36 cellular contexts compared by ENCODE assay signal in genomic region chr9:2608276-2608675, GRCh38.
"Had no signal": no experiment of that assay in that cellular context is flagged by ENCODE, and none has a peak within 500 bp of the region (broad histone marks: within the 10 kb centered on the region; RNA-seq: fewer than 3 reads in every experiment).

No MANE protein-coding gene starts in this region.

- H3K4me1 Mint-ChIP-seq: activated CD4-positive, alpha-beta memory T cell treated with anti-CD3 and anti-CD28 coated beads, Interleukin-2, amount 10 ng/mL, durations not matched to agents 7 days and 5 days; activated CD4-positive, alpha-beta T cell treated with anti-CD3 and anti-CD28 coated beads for 36 hours; activated CD4-positive, alpha-beta T cell treated with anti-CD3 and anti-CD28 coated beads, Interleukin-2, amount 10 ng/mL, durations not matched to agents 7 days and 5 days; activated CD8-positive, alpha-beta memory T cell treated with anti-CD3 and anti-CD28 coated beads, Interleukin-2, amount 10 ng/mL, durations not matched to agents 7 days and 5 days; activated naive CD4-positive, alpha-beta T cell treated with anti-CD3 and anti-CD28 coated beads, Interleukin-2, amount 10 ng/mL, durations not matched to agents 7 days and 5 days; activated naive CD4-positive, alpha-beta T cell treated with anti-CD3 and anti-CD28 coated beads, Interleukin-2, amount 50 U/mL, for 24 hours had no signal

- DNase-seq: activated CD4-positive, alpha-beta memory T cell treated with anti-CD3 and anti-CD28 coated beads, Interleukin-2, amount 10 ng/mL, durations not matched to agents 7 days and 5 days; activated CD4-positive, alpha-beta T cell treated with anti-CD3 and anti-CD28 coated beads for 1 hour; activated CD4-positive, alpha-beta T cell treated with anti-CD3 and anti-CD28 coated beads for 36 hours; activated CD4-positive, alpha-beta T cell treated with anti-CD3 and anti-CD28 coated beads for 48 hours; activated CD4-positive, alpha-beta T cell treated with anti-CD3 and anti-CD28 coated beads, Interleukin-2, amount 10 ng/mL, durations not matched to agents 7 days and 5 days; activated CD4-positive, alpha-beta T cell treated with anti-CD3 and anti-CD28 coated beads, Interleukin-2, amount 50 U/mL, for 48 hours; activated CD4-positive, CD25-positive, alpha-beta regulatory T cell; activated CD8-positive, alpha-beta memory T cell treated with anti-CD3 and anti-CD28 coated beads for 24 hours; activated CD8-positive, alpha-beta memory T cell treated with anti-CD3 and anti-CD28 coated beads, Interleukin-2, amount 10 ng/mL, durations not matched to agents 7 days and 5 days; activated CD8-positive, alpha-beta memory T cell treated with anti-CD3 and anti-CD28 coated beads, Interleukin-2, amount 50 U/mL, for 48 hours; activated CD8-positive, alpha-beta T cell treated with anti-CD3 and anti-CD28 coated beads, Interleukin-2, amount 10 ng/mL, durations not matched to agents 7 days and 5 days; activated effector memory CD4-positive, alpha-beta T cell treated with Interleukin-2 at 50 U/mL for 16 hours; activated gamma-delta T cell; activated naive CD4-positive, alpha-beta T cell treated with anti-CD3 and anti-CD28 coated beads, Interleukin-2, amount 10 ng/mL, durations not matched to agents 7 days and 5 days; activated naive CD4-positive, alpha-beta T cell treated with Interleukin-2 at 50 U/mL for 16 hours; activated naive CD8-positive, alpha-beta T cell treated with anti-CD3 and anti-CD28 coated beads, Interleukin-2, amount 10 ng/mL, durations not matched to agents 7 days and 5 days; activated naive CD8-positive, alpha-beta T cell treated with anti-CD3 and anti-CD28 coated beads, Interleukin-2, amount 50 U/mL, for 24 hours; activated T-cell treated with anti-CD3 and anti-CD28 coated beads, Interleukin-2, amount 50 U/mL, for 24 hours; activated T-cell treated with anti-CD3 and anti-CD28 coated beads, Interleukin-2, amount 50 U/mL, for 48 hours; amygdala; anterior cingulate cortex; central memory CD4-positive, alpha-beta T cell; T-helper 1 cell; T-helper 2 cell; T-helper 9 cell; WERI-Rb-1 had no signal

- H3K4me1 ChIP-seq: ascending aorta had no signal

- H3K4me3 ChIP-seq: ascending aorta, cardiac muscle cell had no signal

- H3K9me3 Mint-ChIP-seq: activated CD4-positive, alpha-beta memory T cell treated with anti-CD3 and anti-CD28 coated beads, Interleukin-2, amount 10 ng/mL, durations not matched to agents 7 days and 5 days; activated CD4-positive, alpha-beta T cell treated with anti-CD3 and anti-CD28 coated beads, Interleukin-2, amount 10 ng/mL, durations not matched to agents 7 days and 5 days; activated naive CD4-positive, alpha-beta T cell treated with anti-CD3 and anti-CD28 coated beads, Interleukin-2, amount 10 ng/mL, durations not matched to agents 7 days and 5 days; activated naive CD4-positive, alpha-beta T cell treated with anti-CD3 and anti-CD28 coated beads, Interleukin-2, amount 50 U/mL, for 24 hours; activated naive CD8-positive, alpha-beta T cell treated with anti-CD3 and anti-CD28 coated beads, Interleukin-2, amount 10 ng/mL, durations not matched to agents 7 days and 5 days; activated naive CD8-positive, alpha-beta T cell treated with anti-CD3 and anti-CD28 coated beads, Interleukin-2, amount 50 U/mL, for 24 hours; activated T-cell treated with anti-CD3 and anti-CD28 coated beads, Interleukin-2, amount 50 U/mL, for 24 hours; activated T-helper 2 cell treated with anti-CD3 and anti-CD28 coated beads, Interferon-gamma antibody, Interleukin-2, Interleukin-4, amounts not matched to agents 10 μg/mL and 5 μg/mL and 100 μg/mL, durations not matched to agents 14 hours and 24 hours and 36 hours; brain; T-helper 1 cell treated with Interleukin-12 subunit alpha and Interleukin-12 subunit beta and Interleukin-4 antibody, amounts not matched to agents 30 μg/mL and 1 μg/mL, for 36 hours; T-helper 2 cell treated with Interferon-gamma antibody and Interleukin-4, amounts not matched to agents 5 μg/mL and 100 μg/mL, for 36 hours had no signal

- H3K27me3 ChIP-seq: ascending aorta, cardiac muscle cell had no signal

- H3K36me3 Mint-ChIP-seq: activated CD8-positive, alpha-beta memory T cell treated with anti-CD3 and anti-CD28 coated beads, Interleukin-2, amount 10 ng/mL, durations not matched to agents 7 days and 5 days; activated naive CD4-positive, alpha-beta T cell treated with anti-CD3 and anti-CD28 coated beads, Interleukin-2, amount 10 ng/mL, durations not matched to agents 7 days and 5 days; activated naive CD4-positive, alpha-beta T cell treated with anti-CD3 and anti-CD28 coated beads, Interleukin-2, amount 50 U/mL, for 24 hours; activated naive CD8-positive, alpha-beta T cell; activated naive CD8-positive, alpha-beta T cell treated with anti-CD3 and anti-CD28 coated beads, Interleukin-2, amount 10 ng/mL, durations not matched to agents 7 days and 5 days; brain; WTC11 had no signal

- ATAC-seq: activated CD4-positive, alpha-beta T cell treated with anti-CD3 and anti-CD28 coated beads for 36 hours; activated CD4-positive, CD25-positive, alpha-beta regulatory T cell treated with anti-CD3 and anti-CD28 coated beads, Interleukin-2, amount 50 U/mL, for 24 hours; activated CD8-positive, alpha-beta memory T cell treated with anti-CD3 and anti-CD28 coated beads, Interleukin-2, amount 10 ng/mL, durations not matched to agents 7 days and 5 days; activated CD8-positive, alpha-beta T cell treated with anti-CD3 and anti-CD28 coated beads, Interleukin-2, amount 10 ng/mL, durations not matched to agents 7 days and 5 days; activated naive CD8-positive, alpha-beta T cell treated with anti-CD3 and anti-CD28 coated beads, Interleukin-2, amount 50 U/mL, for 24 hours; WTC11 had no signal

- H3K27ac Mint-ChIP-seq: activated CD4-positive, alpha-beta memory T cell treated with anti-CD3 and anti-CD28 coated beads, Interleukin-2, amount 10 ng/mL, durations not matched to agents 7 days and 5 days; activated CD4-positive, alpha-beta T cell treated with anti-CD3 and anti-CD28 coated beads for 36 hours; activated CD4-positive, alpha-beta T cell treated with anti-CD3 and anti-CD28 coated beads, Interleukin-2, amount 10 ng/mL, durations not matched to agents 7 days and 5 days; activated CD8-positive, alpha-beta memory T cell treated with anti-CD3 and anti-CD28 coated beads, Interleukin-2, amount 10 ng/mL, durations not matched to agents 7 days and 5 days; activated CD8-positive, alpha-beta T cell treated with anti-CD3 and anti-CD28 coated beads, Interleukin-2, amount 10 ng/mL, durations not matched to agents 7 days and 5 days; activated naive CD4-positive, alpha-beta T cell treated with anti-CD3 and anti-CD28 coated beads, Interleukin-2, amount 10 ng/mL, durations not matched to agents 7 days and 5 days; activated naive CD4-positive, alpha-beta T cell treated with anti-CD3 and anti-CD28 coated beads, Interleukin-2, amount 50 U/mL, for 24 hours; activated naive CD8-positive, alpha-beta T cell; activated naive CD8-positive, alpha-beta T cell treated with anti-CD3 and anti-CD28 coated beads, Interleukin-2, amount 10 ng/mL, durations not matched to agents 7 days and 5 days; activated naive CD8-positive, alpha-beta T cell treated with anti-CD3 and anti-CD28 coated beads, Interleukin-2, amount 50 U/mL, for 24 hours; activated T-cell treated with anti-CD3 and anti-CD28 coated beads, Interleukin-2, amount 50 U/mL, for 24 hours; activated T-helper 2 cell treated with anti-CD3 and anti-CD28 coated beads, Interferon-gamma antibody, Interleukin-2, Interleukin-4, amounts not matched to agents 10 μg/mL and 5 μg/mL and 100 μg/mL, durations not matched to agents 14 hours and 24 hours and 36 hours; brain; T-helper 1 cell treated with Interleukin-12 subunit alpha and Interleukin-12 subunit beta and Interleukin-4 antibody, amounts not matched to agents 30 μg/mL and 1 μg/mL, for 36 hours; T-helper 2 cell treated with Interferon-gamma antibody and Interleukin-4, amounts not matched to agents 5 μg/mL and 100 μg/mL, for 36 hours had no signal

- H3K4me3 Mint-ChIP-seq: activated CD4-positive, alpha-beta memory T cell treated with anti-CD3 and anti-CD28 coated beads, Interleukin-2, amount 10 ng/mL, durations not matched to agents 7 days and 5 days; activated CD4-positive, alpha-beta T cell treated with anti-CD3 and anti-CD28 coated beads for 36 hours; activated CD4-positive, alpha-beta T cell treated with anti-CD3 and anti-CD28 coated beads, Interleukin-2, amount 10 ng/mL, durations not matched to agents 7 days and 5 days; activated CD8-positive, alpha-beta memory T cell treated with anti-CD3 and anti-CD28 coated beads, Interleukin-2, amount 10 ng/mL, durations not matched to agents 7 days and 5 days; activated CD8-positive, alpha-beta T cell treated with anti-CD3 and anti-CD28 coated beads, Interleukin-2, amount 10 ng/mL, durations not matched to agents 7 days and 5 days; activated naive CD4-positive, alpha-beta T cell treated with anti-CD3 and anti-CD28 coated beads, Interleukin-2, amount 10 ng/mL, durations not matched to agents 7 days and 5 days; activated naive CD4-positive, alpha-beta T cell treated with anti-CD3 and anti-CD28 coated beads, Interleukin-2, amount 50 U/mL, for 24 hours; activated naive CD8-positive, alpha-beta T cell; activated naive CD8-positive, alpha-beta T cell treated with anti-CD3 and anti-CD28 coated beads, Interleukin-2, amount 10 ng/mL, durations not matched to agents 7 days and 5 days; activated naive CD8-positive, alpha-beta T cell treated with anti-CD3 and anti-CD28 coated beads, Interleukin-2, amount 50 U/mL, for 24 hours; activated T-cell treated with anti-CD3 and anti-CD28 coated beads, Interleukin-2, amount 50 U/mL, for 24 hours; brain; T-helper 1 cell treated with Interleukin-12 subunit alpha and Interleukin-12 subunit beta and Interleukin-4 antibody, amounts not matched to agents 30 μg/mL and 1 μg/mL, for 36 hours; T-helper 2 cell treated with Interferon-gamma antibody and Interleukin-4, amounts not matched to agents 5 μg/mL and 100 μg/mL, for 36 hours; WTC11 had no signal

- H3K36me3 ChIP-seq: ascending aorta, cardiac muscle cell, WERI-Rb-1 had no signal

- H3K27ac ChIP-seq: ascending aorta, cardiac muscle cell, WERI-Rb-1 had no signal

- H3K9me3 ChIP-seq: ascending aorta had no signal
